In the genomic region with DNA sequence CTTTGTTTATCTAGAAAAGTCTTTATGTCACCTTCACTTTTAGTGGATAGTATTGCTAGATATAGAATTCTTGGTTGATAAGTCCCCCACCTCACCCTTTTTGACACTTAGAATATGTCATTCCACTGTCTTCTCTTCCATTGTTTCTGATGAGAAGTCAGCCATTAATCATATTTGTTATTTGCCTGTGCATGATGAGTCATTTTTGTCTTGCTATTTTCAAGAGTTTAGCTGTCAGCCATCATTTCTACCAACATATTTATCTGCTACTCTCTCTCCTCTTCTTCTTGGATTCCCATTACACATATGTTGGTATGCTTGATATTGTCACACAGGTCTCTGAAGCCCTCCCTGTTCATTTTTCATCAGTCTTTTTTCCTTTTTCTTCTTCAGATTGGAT, we compare ENCODE assay signal across 22 cellular contexts.
A peak's percentile ranks its signal among the peaks of the same experiment; 100 is the strongest.
DNase-seq lines count a peak whose midpoint lies in the region; ATAC-seq, FAIRE-seq and TF ChIP-seq lines count a peak whose summit lies in the region.
"Had no signal": no experiment of that assay in that cellular context is flagged by ENCODE, and none has a peak within 500 bp of the region (broad histone marks: within the 10 kb centered on the region; RNA-seq: fewer than 3 reads in every experiment).

No MANE protein-coding gene starts in this region.

- H3K27me3 Mint-ChIP-seq in stimulated activated naive B cell treated with anti-CD40 and anti-IgM and Interleukin-4, amounts not matched to agents 10 μg/mL and 1 μg/mL and 100 μg/mL, for 72 hours: no peaks in the 10 kb centered on the region
- H3K27me3 Mint-ChIP-seq: CD4-positive, alpha-beta memory T cell; T-cell had no signal

- H2AFZ ChIP-seq in GM23248: no peak overlapping the region
- no peak overlapping the region for H2AFZ ChIP-seq in K562 (ENCODE audit: low read depth, low read length)

- H3K27me3 ChIP-seq in GM23248 (replicated peaks; ENCODE audit: insufficient read depth) (no peaks in the 10 kb centered on the region), K562 (ENCODE audit: control insufficient read depth in 2 of 2, insufficient read depth in 2 of 2, low read length in 2 of 2) (no peaks in the 10 kb centered on the region)

- ATAC-seq in K562: no peak
- ATAC-seq in stimulated activated naive B cell treated with anti-CD40 and anti-IgM and Interleukin-4, amounts not matched to agents 10 μg/mL and 1 μg/mL and 100 μg/mL, for 72 hours (replicated peaks): no peak
- ATAC-seq: T-cell had no signal

- no peaks in the 10 kb centered on the region for H3K79me2 ChIP-seq in GM23248 (ENCODE audit: insufficient read depth)
- no peaks in the 10 kb centered on the region for H3K79me2 ChIP-seq in K562 (ENCODE audit: control insufficient read depth, insufficient read depth, low read length)

- H3K4me2 ChIP-seq in GM23248 (ENCODE audit: unreplicated experiment) (no peak overlapping the region), K562 (ENCODE audit: insufficient read depth, low read length) (no peak overlapping the region)
- H3K4me2 ChIP-seq: KMS-11 had no signal

- no peak overlapping the region for H3K4me3 Mint-ChIP-seq in stimulated activated naive B cell treated with anti-CD40 and anti-IgM and Interleukin-4, amounts not matched to agents 10 μg/mL and 1 μg/mL and 100 μg/mL, for 72 hours
- H3K4me3 Mint-ChIP-seq: CD4-positive, alpha-beta memory T cell; T-cell had no signal

- TF ChIP-seq EP300 in K562 (IDR thresholded peaks at IDR 0.05; ENCODE audit: low read length): no peak

- CTCF ChIA-PET in K562 (lab: Yijun Ruan, JAX; ENCODE audit: low intra/inter-chr PET ratio): no interaction called here

- BruUV-seq in K562 (replicated peaks; lab: Mats Ljungman, UMichigan): no TSS peak

- FAIRE-seq in K562 (lab: Jason Lieb, UNC): no peak
- FAIRE-seq in GM12892 (lab: Jason Lieb, UNC): no peak
- FAIRE-seq: H1, HTR-8/SVneo had no signal

- POLR2A ChIA-PET in K562 (lab: Yijun Ruan, JAX): no interaction called here

- peaks cover 0 to 7% of the 10 kb centered on the region in 2 donors for H3K4me1 Mint-ChIP-seq in stimulated activated naive B cell treated with anti-CD40 and anti-IgM and Interleukin-4, amounts not matched to agents 10 μg/mL and 1 μg/mL and 100 μg/mL, for 72 hours
- H3K4me1 Mint-ChIP-seq: CD4-positive, alpha-beta memory T cell; T-cell had no signal

- H3K4me1 ChIP-seq in GM23248 (ENCODE audit: insufficient read depth) (peaks cover 16% of the 10 kb centered on the region), K562 (replicated peaks in 1 of 2; ENCODE audit: control insufficient read depth in 2 of 2, insufficient read depth in 2 of 2, low read length in 2 of 2) (no peaks in the 10 kb centered on the region)

- in situ Hi-C loops in GM23248 (cut with MboI): no loop called here
- in situ Hi-C loops in K562 (cut with MboI): no loop called here
- in situ Hi-C loops in G401 (cut with HindIII; ENCODE audit: low sequenced_read_pairs): no loop called here

- peaks cover 22 to 52% of the 10 kb centered on the region in 2 donors for H3K36me3 Mint-ChIP-seq in stimulated activated naive B cell treated with anti-CD40 and anti-IgM and Interleukin-4, amounts not matched to agents 10 μg/mL and 1 μg/mL and 100 μg/mL, for 72 hours

- no peaks in the 10 kb centered on the region for H3K9me3 ChIP-seq in GM23248 (ENCODE audit: low read depth)
- H3K9me3 ChIP-seq in K562 (replicated peaks; ENCODE audit: control insufficient read depth, insufficient read depth, low read depth, low read length): no peaks in the 10 kb centered on the region; the same call in 1 of the 2 replicates

- H3K9me2 ChIP-seq in GM23248 (ENCODE audit: insufficient read depth): no peaks in the 10 kb centered on the region

- peaks cover 14 to 17% of the 10 kb centered on the region in 2 donors for H3K9me3 Mint-ChIP-seq in stimulated activated naive B cell treated with anti-CD40 and anti-IgM and Interleukin-4, amounts not matched to agents 10 μg/mL and 1 μg/mL and 100 μg/mL, for 72 hours

- peak; percentile 18 for DNase-seq in GM23248
- DNase-seq in NCI-H226: peak; percentile 8
- DNase-seq in K562 (ENCODE audit: extremely low read depth in 1 of 4, low spot score in 3 of 4): no peak
- DNase-seq in stimulated activated naive B cell treated with anti-CD40 and anti-IgM and Interleukin-4, amounts not matched to agents 10 μg/mL and 1 μg/mL and 100 μg/mL, for 72 hours: no peak
- no peak for DNase-seq in G401 (ENCODE audit: low spot score)
- DNase-seq in GM12892 (ENCODE audit: insufficient read length): no peak
- DNase-seq in DMS79 treated with DMSO at 0.1 percent for 48 hours (lab: John Stamatoyannopoulos, UW): no peak
- DNase-seq: C1 segment of cervical spinal cord; CD4-positive, alpha-beta memory T cell; COR-L47; DND-41; IMR-90; MM.1S; NCI-H1694; NCI-H2029 treated with DMSO at 0.1 percent for 48 hours; NCI-H526 treated with DMSO at 0.1 percent for 48 hours; SHP77; T-cell had no signal

- intact Hi-C loops in K562 (cut with micrococcal nuclease): no loop called here

- no peak overlapping the region for H3K9ac ChIP-seq in GM23248
- H3K9ac ChIP-seq in K562 (ENCODE audit: insufficient read depth in 1 of 2, low read depth in 2 of 2, low read length in 2 of 2): no peak overlapping the region
- H3K9ac ChIP-seq: KMS-11 had no signal

- H4K20me1 ChIP-seq in GM23248 (ENCODE audit: insufficient read depth) (no peaks in the 10 kb centered on the region), K562 (replicated peaks; ENCODE audit: control insufficient read depth, insufficient read depth, low read length) (no peaks in the 10 kb centered on the region; the same call in 1 of the 2 replicates)

- H3K4me3 ChIP-seq in GM23248: no peak overlapping the region
- H3K4me3 ChIP-seq in K562: no peak overlapping the region

- peaks cover 20% of the 10 kb centered on the region for H3F3A ChIP-seq in GM23248 (ENCODE audit: insufficient read depth)

- TF ChIP-seq POLR2A in K562 (conservative IDR thresholded peaks at IDR 0.05): no peak
- TF ChIP-seq POLR2A in GM12892 (IDR thresholded peaks at IDR 0.05; ENCODE audit: low read depth, low read length): no peak

- H3K9me1 ChIP-seq in K562 (ENCODE audit: control insufficient read depth, insufficient read depth, low read length): no peaks in the 10 kb centered on the region

- H3K27ac ChIP-seq in GM23248 (no peak overlapping the region), K562 (ENCODE audit: extremely low read depth, low read depth, low read length) (no peak overlapping the region)
- H3K27ac ChIP-seq: KMS-11, RWPE1 had no signal

- H3K36me3 ChIP-seq in GM23248 (ENCODE audit: low read depth) (no peaks in the 10 kb centered on the region), K562 (ENCODE audit: control insufficient read depth, insufficient read depth, low read length) (no peaks in the 10 kb centered on the region)

- TF ChIP-seq CTCF in K562 (IDR thresholded peaks at IDR 0.05 in 2 of 3, conservative IDR thresholded peaks at IDR 0.05 in 1 of 3; ENCODE audit: insufficient read depth in 2 of 3, low read depth in 1 of 3, low read length in 3 of 3): no peak

- TF ChIP-seq RAD21 in K562 (CRISPR knock-in tag; conservative IDR thresholded peaks at IDR 0.05 in 1 of 2, IDR thresholded peaks at IDR 0.05 in 1 of 2): no peak

- peak overlapping the region; percentile 21 for H3K27ac Mint-ChIP-seq in stimulated activated naive B cell treated with anti-CD40 and anti-IgM and Interleukin-4, amounts not matched to agents 10 μg/mL and 1 μg/mL and 100 μg/mL, for 72 hours
- H3K27ac Mint-ChIP-seq: CD4-positive, alpha-beta memory T cell; T-cell had no signal

TF ChIP-seq in K562, 482 proteins besides CTCF, POLR2A, EP300 and RAD21 (continues in another document):
- TF ChIP-seq SRSF3 (IDR thresholded peaks at IDR 0.05; ENCODE audit: insufficient read depth, low read length) (no peak), CBX5 (IDR thresholded peaks at IDR 0.05; ENCODE audit: borderline replicate concordance, low read depth) (peak; percentile 25; the same call in 1 of the 2 replicates), ZNF785 (CRISPR knock-in tag; IDR thresholded peaks at IDR 0.05) (no peak), SIN3B (IDR thresholded peaks at IDR 0.05; ENCODE audit: low read depth) (no peak), JUN (IDR thresholded peaks at IDR 0.05; ENCODE audit: borderline replicate concordance, low read depth, low read length) (peak; percentile 30; the same call in 1 of the 2 replicates), JUN (CRISPR knock-in tag; IDR thresholded peaks at IDR 0.05; ENCODE audit: borderline replicate concordance) (no peak), MTA2 (IDR thresholded peaks at IDR 0.05; ENCODE audit: low read depth) (no peak), ZNF668 (CRISPR knock-in tag; IDR thresholded peaks at IDR 0.05) (no peak), ZNF3 (CRISPR knock-in tag; IDR thresholded peaks at IDR 0.05) (no peak), MEIS2 (IDR thresholded peaks at IDR 0.05; ENCODE audit: partially characterized antibody) (peak; percentile 39), ZNF699 (CRISPR knock-in tag; IDR thresholded peaks at IDR 0.05; ENCODE audit: insufficient replicate concordance) (no peak), TRIM24 (IDR thresholded peaks at IDR 0.05) (peak; percentile 7 to 72; a peak in 2 of 4 replicates), GTF2A2 (tag; IDR thresholded peaks at IDR 0.05) (no peak), NFE2 (IDR thresholded peaks at IDR 0.05; ENCODE audit: low read depth) (peak; percentile 13; the same call in 1 of the 2 replicates)
- TF ChIP-seq, protein P1, sequence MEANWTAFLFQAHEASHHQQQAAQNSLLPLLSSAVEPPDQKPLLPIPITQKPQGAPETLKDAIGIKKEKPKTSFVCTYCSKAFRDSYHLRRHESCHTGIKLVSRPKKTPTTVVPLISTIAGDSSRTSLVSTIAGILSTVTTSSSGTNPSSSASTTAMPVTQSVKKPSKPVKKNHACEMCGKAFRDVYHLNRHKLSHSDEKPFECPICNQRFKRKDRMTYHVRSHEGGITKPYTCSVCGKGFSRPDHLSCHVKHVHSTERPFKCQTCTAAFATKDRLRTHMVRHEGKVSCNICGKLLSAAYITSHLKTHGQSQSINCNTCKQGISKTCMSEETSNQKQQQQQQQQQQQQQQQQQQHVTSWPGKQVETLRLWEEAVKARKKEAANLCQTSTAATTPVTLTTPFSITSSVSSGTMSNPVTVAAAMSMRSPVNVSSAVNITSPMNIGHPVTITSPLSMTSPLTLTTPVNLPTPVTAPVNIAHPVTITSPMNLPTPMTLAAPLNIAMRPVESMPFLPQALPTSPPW (CRISPR knock-in tag; IDR thresholded peaks at IDR 0.05): no peak
- TF ChIP-seq, protein P2, sequence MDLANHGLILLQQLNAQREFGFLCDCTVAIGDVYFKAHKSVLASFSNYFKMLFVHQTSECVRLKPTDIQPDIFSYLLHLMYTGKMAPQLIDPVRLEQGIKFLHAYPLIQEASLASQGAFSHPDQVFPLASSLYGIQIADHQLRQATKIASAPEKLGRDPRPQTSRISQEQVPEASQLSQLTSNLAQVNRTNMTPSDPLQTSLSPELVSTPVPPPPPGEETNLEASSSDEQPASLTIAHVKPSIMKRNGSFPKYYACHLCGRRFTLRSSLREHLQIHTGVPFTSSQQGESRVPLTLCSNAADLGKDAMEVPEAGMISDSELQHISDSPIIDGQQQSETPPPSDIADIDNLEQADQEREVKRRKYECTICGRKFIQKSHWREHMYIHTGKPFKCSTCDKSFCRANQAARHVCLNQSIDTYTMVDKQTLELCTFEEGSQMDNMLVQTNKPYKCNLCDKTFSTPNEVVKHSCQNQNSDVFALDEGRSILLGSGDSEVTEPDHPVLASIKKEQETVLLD (IDR thresholded peaks at IDR 0.05): no peak

Comparison
In these comparisons a context has a peak if more than half of its experiments do, and no peak if none do; other contexts are left out.
1. DNase-seq: peak in GM23248 (single experiment) and NCI-H226 (single experiment); none in K562 (0 of 4), stimulated activated naive B cell treated with anti-CD40 and anti-IgM and Interleukin-4, amounts not matched to agents 10 μg/mL and 1 μg/mL and 100 μg/mL, for 72 hours (single experiment), G401 (single experiment), GM12892 (single experiment) and DMS79 treated with DMSO at 0.1 percent for 48 hours (single experiment).